In genomic region chr14:50362791-50363733, GRCh38 we compare ENCODE assay signal across 8 cellular contexts. TPM values are rescaled to one million over a fixed set of nuclear protein-coding genes. Genes with fewer than 3 reads are reported as not detected.
DNase-seq lines count a peak whose midpoint lies in the region; ATAC-seq, FAIRE-seq and TF ChIP-seq lines count a peak whose summit lies in the region.

No MANE protein-coding gene starts in this region.

- H3K27me3 ChIP-seq in HepG2 (ENCODE audit: control insufficient read depth in 1 of 2, insufficient read depth in 2 of 2, low read length in 2 of 2) (no peaks in the 10 kb centered on the region), uterus (no peaks in the 10 kb centered on the region)

- ATAC-seq in HG03280 (IDR thresholded peaks at IDR 0.05; ENCODE audit: unreplicated experiment) = peak; percentile 8
- ATAC-seq in HepG2 = no peak

- TF ChIP-seq EP300 in HepG2 (IDR thresholded peaks at IDR 0.05; ENCODE audit: low read depth in 2 of 2, low read length in 2 of 2) = no peak
- no peak for TF ChIP-seq EP300 in HepG2 (CRISPR knock-in tag; IDR thresholded peaks at IDR 0.05; ENCODE audit: borderline replicate concordance)

- TF ChIP-seq CTCF in HepG2 (CRISPR knock-in tag; IDR thresholded peaks at IDR 0.05) = no peak
- TF ChIP-seq CTCF in uterus (IDR thresholded peaks at IDR 0.05) = no peak

- TF ChIP-seq RAD21 in HepG2 (CRISPR knock-in tag; IDR thresholded peaks at IDR 0.05) = no peak

- TF ChIP-seq POLR2A in HepG2 (IDR thresholded peaks at IDR 0.05; ENCODE audit: insufficient read depth in 1 of 2, low read depth in 2 of 2, low read length in 2 of 2) = no peak
- no peak for TF ChIP-seq POLR2A in uterus (IDR thresholded peaks at IDR 0.05)

- peak overlapping the region; percentile 73 for H3K4me3 Mint-ChIP-seq in activated naive CD4-positive, alpha-beta T cell treated with anti-CD3 and anti-CD28 coated beads for 36 hours

- POLR2A ChIA-PET in HepG2 (lab: Yijun Ruan, JAX) = no interaction called here

- H3K9me3 Mint-ChIP-seq in activated naive CD4-positive, alpha-beta T cell treated with anti-CD3 and anti-CD28 coated beads for 36 hours = peaks cover 3% of the 10 kb centered on the region

- H3K4me2 ChIP-seq in HepG2 (ENCODE audit: low read depth, low read length) = peak overlapping the region; percentile 64

- H3K27ac Mint-ChIP-seq in activated naive CD4-positive, alpha-beta T cell treated with anti-CD3 and anti-CD28 coated beads for 36 hours = peak overlapping the region; percentile 84

- no TSS peak for BruUV-seq in HepG2 (replicated peaks; lab: Mats Ljungman, UMichigan)

- H3K9me3 ChIP-seq in HepG2 (ENCODE audit: low read length) (no peaks in the 10 kb centered on the region), uterus (no peaks in the 10 kb centered on the region)

- no peak overlapping the region for H2AFZ ChIP-seq in HepG2 (ENCODE audit: low read length)

- H3K4me1 ChIP-seq in HepG2 (ENCODE audit: insufficient read depth, low read length) (peaks cover 36% of the 10 kb centered on the region), uterus (no peaks in the 10 kb centered on the region)

- H3K9ac ChIP-seq in HepG2 (ENCODE audit: insufficient read depth, low read depth, low read length) = no peak overlapping the region

- no peaks in the 10 kb centered on the region for H4K20me1 ChIP-seq in HepG2 (ENCODE audit: insufficient read depth, low read length)

- H3K27ac ChIP-seq in HepG2 (ENCODE audit: extremely low read length, insufficient read depth, low read length) = no peak overlapping the region
- peak overlapping the region; percentile 59 to 83 for H3K27ac ChIP-seq in uterus

- H3K36me3 Mint-ChIP-seq in activated naive CD4-positive, alpha-beta T cell treated with anti-CD3 and anti-CD28 coated beads for 36 hours (ENCODE audit: low read depth) = peaks cover 7% of the 10 kb centered on the region

- no peaks in the 10 kb centered on the region for H3K27me3 Mint-ChIP-seq in activated naive CD4-positive, alpha-beta T cell treated with anti-CD3 and anti-CD28 coated beads for 36 hours (ENCODE audit: low read depth)

- in situ Hi-C loops in HepG2 (cut with HindIII; ENCODE audit: extremely low pct_ligation_motif_present, low pct_unique_long_range_greater_than_20kb) = no loop called here

- H3K36me3 ChIP-seq in HepG2 (replicated peaks in 1 of 2; ENCODE audit: control insufficient read depth in 1 of 2, insufficient read depth in 2 of 2, low read length in 2 of 2) (no peaks in the 10 kb centered on the region), uterus (no peaks in the 10 kb centered on the region)

- 89% methylated on average over 13 of the region's 14 CpGs for WGBS in HepG2 (ENCODE audit: low lambda C conversion rate)

- H3K4me1 Mint-ChIP-seq in activated naive CD4-positive, alpha-beta T cell treated with anti-CD3 and anti-CD28 coated beads for 36 hours (ENCODE audit: low read depth) = peaks cover 18% of the 10 kb centered on the region

- no peaks in the 10 kb centered on the region for H3K79me2 ChIP-seq in HepG2 (ENCODE audit: insufficient read depth, low read length)

- DNase-seq in activated naive CD4-positive, alpha-beta T cell treated with anti-CD3 and anti-CD28 coated beads for 36 hours = peak; percentile 54
- DNase-seq in activated naive CD4-positive, alpha-beta T cell (lab: John Stamatoyannopoulos, UW) = no peak
- DNase-seq in activated T-cell treated with anti-CD3 and anti-CD28 coated beads for 4 hours (peak; percentile 3), HepG2 (ENCODE audit: low spot score) (no peak), uterus (no peak), NCI-H1417 treated with DMSO at 0.1 percent for 48 hours (lab: John Stamatoyannopoulos, UW) (no peak), NCI-H2107 treated with DMSO at 0.1 percent for 48 hours (lab: John Stamatoyannopoulos, UW; ENCODE audit: unreplicated experiment) (no peak)

- no peak for FAIRE-seq in HepG2 (lab: Jason Lieb, UNC)

- CTCF ChIA-PET in activated naive CD4-positive, alpha-beta T cell treated with anti-CD3 and anti-CD28 coated beads for 36 hours (lab: Charles Lee) = interaction anchor here (0.7 to 1.4 kb wide), 8 partner anchors 17 to 393 kb away, joined by 3 to 7 read pairs (median 4); no protein-coding TSS in a partner anchor
- CTCF ChIA-PET in HepG2 (lab: Yijun Ruan, JAX; ENCODE audit: low intra/inter-chr PET ratio, low total read pairs) = no interaction called here

- H3K4me3 ChIP-seq in HepG2 (replicated peaks in 1 of 3; ENCODE audit: insufficient read depth in 1 of 3, low read depth in 2 of 3, low read length in 3 of 3) (0 out of 6 replicates have a peak overlapping the region, but pooled peaks of 1 of the 3 experiments have one; percentile 12), uterus (no peak overlapping the region)

- intact Hi-C loops in activated naive CD4-positive, alpha-beta T cell treated with anti-CD3 and anti-CD28 coated beads for 36 hours (cut with micrococcal nuclease) = loop anchor here (1.0 to 5.0 kb wide), 6 partner anchors 19 to 424 kb away; partner anchors contain the start of gene CDKL1
- intact Hi-C loops in HepG2 (cut with micrococcal nuclease; ENCODE audit: unreplicated experiment) (no loop called here), uterus (cut with DNase I; ENCODE audit: low total_unique reads) (no loop called here)

RNA-seq across cellular contexts. Expression of gene CDKL1, which starts 33.6 kb away (rescaled TPM):
- 1 to 10 TPM; 1.5 to 2.0 TPM for total RNA-seq in activated naive CD4-positive, alpha-beta T cell treated with anti-CD3 and anti-CD28 coated beads for 36 hours
- 5.1 and 7.9 TPM in 2 replicates for total RNA-seq in HepG2 (2016; rRNA removed; fragmentation: Illumina TruSeq; extraction: Trizol)
- 1.4 and 3.0 TPM in 2 replicates for total RNA-seq in HepG2 (2016; cell fraction: cytosol; rRNA removed; fragmentation: Illumina TruSeq; extraction: Trizol; ENCODE audit: low read depth)
- 4.2 and 9.4 TPM in 2 replicates for total RNA-seq in HepG2 (2016; cell fraction: insoluble cytoplasmic fraction; rRNA removed; fragmentation: Illumina TruSeq; extraction: Trizol)
- 2.3 and 3.1 TPM in 2 replicates for total RNA-seq in HepG2 (2016; cell fraction: membrane; rRNA removed; fragmentation: Illumina TruSeq; extraction: Trizol)
- total RNA-seq in HepG2 (2016; cell fraction: nucleus; rRNA removed; fragmentation: Illumina TruSeq; extraction: Trizol) = 1.9 and 6.9 TPM in 2 replicates
- polyA plus RNA-seq in HepG2 (2011; rRNA removed) = 0.30 and 4.4 TPM in 2 replicates
- 0.33 and 1.1 TPM in 2 replicates for polyA plus RNA-seq in HepG2 (2011; cell fraction: cytosol; rRNA removed)
- polyA plus RNA-seq in HepG2 (2011; cell fraction: nucleus; rRNA removed) = 0.57 and 0.66 TPM in 2 replicates
- polyA plus RNA-seq in HepG2 (2012) = 0.33 and 0.63 TPM in 2 replicates
- polyA plus RNA-seq in HepG2 (2016; cell fraction: cytosol; fragmentation: Illumina TruSeq; extraction: Trizol; ENCODE audit: low read depth) = 0.33 and 1.4 TPM in 2 replicates
- polyA plus RNA-seq in HepG2 (2016; cell fraction: insoluble cytoplasmic fraction; fragmentation: Illumina TruSeq; extraction: Trizol; ENCODE audit: low read depth) = 7.0 and 9.1 TPM in 2 replicates
- polyA plus RNA-seq in HepG2 (2016; cell fraction: membrane; fragmentation: Illumina TruSeq; extraction: Trizol; ENCODE audit: low read depth) = 0.94 and 1.4 TPM in 2 replicates
- 1.9 and 2.0 TPM in 2 replicates for polyA plus RNA-seq in HepG2 (2016; cell fraction: nucleus; fragmentation: Illumina TruSeq; extraction: Trizol; ENCODE audit: insufficient read depth, low read depth)
- polyA minus RNA-seq in HepG2 (2011; rRNA and poly(A)+ RNA removed; ENCODE audit: low replicate concordance) = 1.7 and 2.9 TPM in 2 replicates
- 0.79 and 2.7 TPM in 2 replicates for polyA minus RNA-seq in HepG2 (2011; cell fraction: cytosol; rRNA and poly(A)+ RNA removed)
- polyA minus RNA-seq in HepG2 (2011; cell fraction: nucleus; rRNA and poly(A)+ RNA removed) = 0.99 and 1.2 TPM in 2 replicates
- total RNA-seq in uterus = 10 to 100 TPM in 3 of 4 donors, 1 to 10 TPM in 1; 6.8 to 38.1 (median 20.1) TPM

RNA-seq across cellular contexts. Expression of gene DMAC2L, which starts 50.9 kb away (rescaled TPM):
- 10 to 100 TPM; 11.7 to 13.7 TPM for total RNA-seq in activated naive CD4-positive, alpha-beta T cell treated with anti-CD3 and anti-CD28 coated beads for 36 hours
- 19.4 and 27.4 TPM in 2 replicates for total RNA-seq in HepG2 (2016; rRNA removed; fragmentation: Illumina TruSeq; extraction: Trizol)
- total RNA-seq in HepG2 (2016; cell fraction: cytosol; rRNA removed; fragmentation: Illumina TruSeq; extraction: Trizol; ENCODE audit: low read depth) = 10.3 and 11.7 TPM in 2 replicates
- 23.4 and 25.5 TPM in 2 replicates for total RNA-seq in HepG2 (2016; cell fraction: insoluble cytoplasmic fraction; rRNA removed; fragmentation: Illumina TruSeq; extraction: Trizol)
- 16.0 and 17.6 TPM in 2 replicates for total RNA-seq in HepG2 (2016; cell fraction: membrane; rRNA removed; fragmentation: Illumina TruSeq; extraction: Trizol)
- total RNA-seq in HepG2 (2016; cell fraction: nucleus; rRNA removed; fragmentation: Illumina TruSeq; extraction: Trizol) = 13.5 and 14.7 TPM in 2 replicates
- polyA plus RNA-seq in HepG2 (2011; rRNA removed) = 14.6 and 23.2 TPM in 2 replicates
- polyA plus RNA-seq in HepG2 (2011; cell fraction: cytosol; rRNA removed) = 21.5 and 25.4 TPM in 2 replicates
- polyA plus RNA-seq in HepG2 (2011; cell fraction: nucleus; rRNA removed) = 10.4 and 12.7 TPM in 2 replicates
- 13.8 and 15.5 TPM in 2 replicates for polyA plus RNA-seq in HepG2 (2012)
- polyA plus RNA-seq in HepG2 (2016; cell fraction: cytosol; fragmentation: Illumina TruSeq; extraction: Trizol; ENCODE audit: low read depth) = 14.1 and 16.6 TPM in 2 replicates
- polyA plus RNA-seq in HepG2 (2016; cell fraction: insoluble cytoplasmic fraction; fragmentation: Illumina TruSeq; extraction: Trizol; ENCODE audit: low read depth) = 30.2 and 31.0 TPM in 2 replicates
- 14.7 and 20.0 TPM in 2 replicates for polyA plus RNA-seq in HepG2 (2016; cell fraction: membrane; fragmentation: Illumina TruSeq; extraction: Trizol; ENCODE audit: low read depth)
- polyA plus RNA-seq in HepG2 (2016; cell fraction: nucleus; fragmentation: Illumina TruSeq; extraction: Trizol; ENCODE audit: insufficient read depth, low read depth) = 15.0 and 25.9 TPM in 2 replicates
- polyA minus RNA-seq in HepG2 (2011; rRNA and poly(A)+ RNA removed; ENCODE audit: low replicate concordance) = 13.6 and 16.5 TPM in 2 replicates
- polyA minus RNA-seq in HepG2 (2011; cell fraction: cytosol; rRNA and poly(A)+ RNA removed) = 8.0 and 8.6 TPM in 2 replicates
- 20.9 and 26.0 TPM in 2 replicates for polyA minus RNA-seq in HepG2 (2011; cell fraction: nucleus; rRNA and poly(A)+ RNA removed)
- total RNA-seq in uterus = 10 to 100 TPM; 13.1 to 48.4 (median 20.4) TPM

RNA-seq across cellular contexts. Expression of gene L2HGDH, which starts 51.0 kb away (rescaled TPM):
- 10 to 100 TPM; 13.5 to 14.3 TPM for total RNA-seq in activated naive CD4-positive, alpha-beta T cell treated with anti-CD3 and anti-CD28 coated beads for 36 hours
- 5.0 and 7.4 TPM in 2 replicates for total RNA-seq in HepG2 (2016; rRNA removed; fragmentation: Illumina TruSeq; extraction: Trizol)
- total RNA-seq in HepG2 (2016; cell fraction: cytosol; rRNA removed; fragmentation: Illumina TruSeq; extraction: Trizol; ENCODE audit: low read depth) = 10.4 and 10.5 TPM in 2 replicates
- total RNA-seq in HepG2 (2016; cell fraction: insoluble cytoplasmic fraction; rRNA removed; fragmentation: Illumina TruSeq; extraction: Trizol) = 4.9 and 8.4 TPM in 2 replicates
- total RNA-seq in HepG2 (2016; cell fraction: membrane; rRNA removed; fragmentation: Illumina TruSeq; extraction: Trizol) = 6.0 and 6.4 TPM in 2 replicates
- total RNA-seq in HepG2 (2016; cell fraction: nucleus; rRNA removed; fragmentation: Illumina TruSeq; extraction: Trizol) = 3.4 and 4.9 TPM in 2 replicates
- 2.3 and 3.3 TPM in 2 replicates for polyA plus RNA-seq in HepG2 (2011; rRNA removed)
- 2.1 and 2.6 TPM in 2 replicates for polyA plus RNA-seq in HepG2 (2011; cell fraction: cytosol; rRNA removed)
- 1.1 and 1.7 TPM in 2 replicates for polyA plus RNA-seq in HepG2 (2011; cell fraction: nucleus; rRNA removed)
- 2.5 and 3.4 TPM in 2 replicates for polyA plus RNA-seq in HepG2 (2012)
- 0.43 and 0.51 TPM in 2 replicates for polyA plus RNA-seq in HepG2 (2016; cell fraction: cytosol; fragmentation: Illumina TruSeq; extraction: Trizol; ENCODE audit: low read depth)
- polyA plus RNA-seq in HepG2 (2016; cell fraction: insoluble cytoplasmic fraction; fragmentation: Illumina TruSeq; extraction: Trizol; ENCODE audit: low read depth) = 5.4 and 6.1 TPM in 2 replicates
- polyA plus RNA-seq in HepG2 (2016; cell fraction: membrane; fragmentation: Illumina TruSeq; extraction: Trizol; ENCODE audit: low read depth) = 0.57 and 0.84 TPM in 2 replicates
- 4.3 and 5.0 TPM in 2 replicates for polyA plus RNA-seq in HepG2 (2016; cell fraction: nucleus; fragmentation: Illumina TruSeq; extraction: Trizol; ENCODE audit: insufficient read depth, low read depth)
- polyA minus RNA-seq in HepG2 (2011; rRNA and poly(A)+ RNA removed; ENCODE audit: low replicate concordance) = 5.1 and 6.6 TPM in 2 replicates
- polyA minus RNA-seq in HepG2 (2011; cell fraction: cytosol; rRNA and poly(A)+ RNA removed) = 2.2 and 2.7 TPM in 2 replicates
- polyA minus RNA-seq in HepG2 (2011; cell fraction: nucleus; rRNA and poly(A)+ RNA removed) = 4.2 and 7.2 TPM in 2 replicates
- total RNA-seq in uterus = 1 to 10 TPM in 3 of 4 donors, under 1 TPM in 1; 0.29 to 7.9 (median 2.5) TPM

Comparison
In these comparisons a context has a peak if more than half of its experiments do, and no peak if none do; other contexts are left out.
1. DNase-seq: peak in activated naive CD4-positive, alpha-beta T cell treated with anti-CD3 and anti-CD28 coated beads for 36 hours (single experiment) and activated T-cell treated with anti-CD3 and anti-CD28 coated beads for 4 hours (single experiment); none in activated naive CD4-positive, alpha-beta T cell (0 of 4), HepG2 (single experiment), uterus (0 of 2), NCI-H1417 treated with DMSO at 0.1 percent for 48 hours (single experiment) and NCI-H2107 treated with DMSO at 0.1 percent for 48 hours (single experiment).